ENCODE assay signal across 14 cellular contexts in the genomic region with DNA sequence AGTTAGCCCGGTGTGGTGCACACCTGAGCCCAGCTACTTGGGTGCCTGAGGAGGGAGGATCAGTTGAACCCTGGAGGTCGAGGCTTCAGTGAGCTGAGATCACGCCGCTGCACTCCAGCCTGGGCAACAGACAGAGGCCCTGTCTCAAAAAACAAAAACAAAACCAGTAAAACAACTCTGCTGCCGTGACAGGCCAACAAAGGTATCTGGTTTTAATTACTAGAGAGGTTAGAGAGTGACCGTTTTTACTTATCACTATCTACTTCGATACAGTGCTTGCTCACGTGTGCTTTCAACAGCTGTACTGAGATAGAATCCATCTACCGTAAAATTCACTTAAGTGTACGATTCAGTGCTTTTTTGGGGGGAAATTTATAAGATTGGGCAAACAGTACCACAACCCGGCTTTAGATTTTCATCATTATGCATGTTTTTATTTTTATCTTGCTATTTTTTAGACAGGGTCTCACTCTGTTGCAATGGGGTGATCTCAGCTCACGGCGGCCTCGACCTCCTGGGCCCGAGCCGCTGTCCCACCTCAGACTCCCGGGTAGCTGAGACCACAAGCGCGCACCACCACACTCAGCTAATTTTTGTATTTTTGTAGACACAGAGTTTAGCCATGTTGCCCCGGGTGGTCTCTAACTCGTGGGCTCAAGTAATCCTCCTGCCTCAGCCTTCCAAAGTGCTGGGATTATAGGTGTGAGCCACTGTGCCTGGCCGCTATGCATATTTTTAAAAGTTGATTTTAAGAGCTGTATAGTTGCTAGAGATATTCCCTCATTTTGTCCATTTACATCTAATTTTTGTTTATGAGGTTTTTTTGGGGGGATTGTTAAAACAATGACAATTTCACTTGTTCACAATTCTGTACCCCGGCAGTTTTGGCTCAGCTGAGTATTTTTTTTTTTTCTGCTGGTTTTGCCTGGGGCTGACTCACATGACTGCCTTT. TPM values are rescaled to one million over a fixed set of nuclear protein-coding genes. Genes with fewer than 3 reads are reported as not detected.
A peak's percentile ranks its signal among the peaks of the same experiment; 100 is the strongest.
DNase-seq lines count a peak whose midpoint lies in the region; TF ChIP-seq lines count a peak whose summit lies in the region.
"Had no signal": no experiment of that assay in that cellular context is flagged by ENCODE, and none has a peak within 500 bp of the region (broad histone marks: within the 10 kb centered on the region; RNA-seq: fewer than 3 reads in every experiment).

No MANE protein-coding gene starts in this region.

- no peaks in the 10 kb centered on the region for H3K36me3 ChIP-seq in skeletal muscle tissue (ENCODE audit: control insufficient read depth in 3 of 3, insufficient read depth in 3 of 3, low read length in 3 of 3)

- H3K9me3 ChIP-seq in skeletal muscle tissue (ENCODE audit: control insufficient read depth in 3 of 3, low read length in 3 of 3), result no peaks in the 10 kb centered on the region
- H3K9me3 ChIP-seq: pancreas, upper lobe of right lung had no signal

- no peaks in the 10 kb centered on the region for H3K27me3 ChIP-seq in skeletal muscle tissue (ENCODE audit: control insufficient read depth in 3 of 3, insufficient read depth in 3 of 3, low read length in 3 of 3)
- H3K27me3 ChIP-seq: pancreas, upper lobe of right lung had no signal

- TF ChIP-seq CTCF in epithelial cell of esophagus (IDR thresholded peaks at IDR 0.05; ENCODE audit: insufficient read depth, low read depth, low read length, missing control alignments), result no peak

- peak overlapping the region; percentile 67 for H3K27ac ChIP-seq in skeletal muscle tissue (ENCODE audit: low read depth, low read length)
- H3K27ac ChIP-seq: 22Rv1, pancreas, upper lobe of right lung had no signal

- no peak overlapping the region for H3K9ac ChIP-seq in skeletal muscle tissue (ENCODE audit: low read depth in 1 of 3, low read length in 3 of 3)

- H3K4me1 ChIP-seq in skeletal muscle tissue (ENCODE audit: control insufficient read depth in 3 of 3, insufficient read depth in 3 of 3, low read length in 3 of 3), result peaks cover 13 to 28% (median 26%) of the 10 kb centered on the region in 3 donors

- no peak overlapping the region for H3K4me3 ChIP-seq in epithelial cell of esophagus (ENCODE audit: low read length)
- no peak overlapping the region for H3K4me3 ChIP-seq in skeletal muscle tissue (ENCODE audit: low read length in 3 of 3)
- H3K4me3 ChIP-seq: pancreas, upper lobe of right lung had no signal

- DNase-seq in NCI-H2171 treated with DMSO at 0.1 percent for 48 hours (lab: John Stamatoyannopoulos, UW) (peak; percentile 72), NCI-H2171 (lab: John Stamatoyannopoulos, UW) (no peak), NCI-H526 (lab: John Stamatoyannopoulos, UW) (peak; percentile 35 to 40), epithelial cell of esophagus (ENCODE audit: low read depth) (peak; percentile 20), NCI-H1092 treated with DMSO at 0.1 percent for 48 hours (lab: John Stamatoyannopoulos, UW) (no peak), T-helper 1 cell (no peak), T1000 (lab: John Stamatoyannopoulos, UW) (no peak)
- DNase-seq: effector CD4-positive, alpha-beta T cell; MV-4-11 had no signal

RNA-seq across cellular contexts. Expression of a gene that starts 30.9 kb away (rescaled TPM):
- total RNA-seq in skeletal muscle tissue, result 328 TPM
- total RNA-seq: T-helper 1 cell treated with Interleukin-12 subunit alpha and Interleukin-12 subunit beta and Interleukin-4 antibody, amounts not matched to agents 30 ng/mL and 1 ng/mL, for 36 hours had no signal

RNA-seq across cellular contexts. Expression of a gene that starts 36.9 kb away (rescaled TPM):
- total RNA-seq in skeletal muscle tissue, result 8.4 TPM

RNA-seq across cellular contexts. Expression of a gene that starts 37.0 kb away (rescaled TPM):
- 26.1 TPM for total RNA-seq in skeletal muscle tissue

RNA-seq across cellular contexts. Expression of a gene that starts 50.1 kb away (rescaled TPM):
- total RNA-seq in skeletal muscle tissue, result not detected

Comparison
In these comparisons a context has a peak if more than half of its experiments do, and no peak if none do; other contexts are left out.
1. DNase-seq: peak in NCI-H2171 treated with DMSO at 0.1 percent for 48 hours (single experiment), NCI-H526 (2 of 2) and epithelial cell of esophagus (single experiment); none in NCI-H2171 (single experiment), NCI-H1092 treated with DMSO at 0.1 percent for 48 hours (single experiment), T-helper 1 cell (0 of 5) and T1000 (single experiment).